Comparison of ENCODE assay signal across 8 cellular contexts in genomic region chr9:117414906-117415583, GRCh38. TPM values are rescaled to one million over a fixed set of nuclear protein-coding genes. Genes with fewer than 3 reads are reported as not detected.
DNase-seq lines count a peak whose midpoint lies in the region; ATAC-seq and TF ChIP-seq lines count a peak whose summit lies in the region.

A gene with protein sequence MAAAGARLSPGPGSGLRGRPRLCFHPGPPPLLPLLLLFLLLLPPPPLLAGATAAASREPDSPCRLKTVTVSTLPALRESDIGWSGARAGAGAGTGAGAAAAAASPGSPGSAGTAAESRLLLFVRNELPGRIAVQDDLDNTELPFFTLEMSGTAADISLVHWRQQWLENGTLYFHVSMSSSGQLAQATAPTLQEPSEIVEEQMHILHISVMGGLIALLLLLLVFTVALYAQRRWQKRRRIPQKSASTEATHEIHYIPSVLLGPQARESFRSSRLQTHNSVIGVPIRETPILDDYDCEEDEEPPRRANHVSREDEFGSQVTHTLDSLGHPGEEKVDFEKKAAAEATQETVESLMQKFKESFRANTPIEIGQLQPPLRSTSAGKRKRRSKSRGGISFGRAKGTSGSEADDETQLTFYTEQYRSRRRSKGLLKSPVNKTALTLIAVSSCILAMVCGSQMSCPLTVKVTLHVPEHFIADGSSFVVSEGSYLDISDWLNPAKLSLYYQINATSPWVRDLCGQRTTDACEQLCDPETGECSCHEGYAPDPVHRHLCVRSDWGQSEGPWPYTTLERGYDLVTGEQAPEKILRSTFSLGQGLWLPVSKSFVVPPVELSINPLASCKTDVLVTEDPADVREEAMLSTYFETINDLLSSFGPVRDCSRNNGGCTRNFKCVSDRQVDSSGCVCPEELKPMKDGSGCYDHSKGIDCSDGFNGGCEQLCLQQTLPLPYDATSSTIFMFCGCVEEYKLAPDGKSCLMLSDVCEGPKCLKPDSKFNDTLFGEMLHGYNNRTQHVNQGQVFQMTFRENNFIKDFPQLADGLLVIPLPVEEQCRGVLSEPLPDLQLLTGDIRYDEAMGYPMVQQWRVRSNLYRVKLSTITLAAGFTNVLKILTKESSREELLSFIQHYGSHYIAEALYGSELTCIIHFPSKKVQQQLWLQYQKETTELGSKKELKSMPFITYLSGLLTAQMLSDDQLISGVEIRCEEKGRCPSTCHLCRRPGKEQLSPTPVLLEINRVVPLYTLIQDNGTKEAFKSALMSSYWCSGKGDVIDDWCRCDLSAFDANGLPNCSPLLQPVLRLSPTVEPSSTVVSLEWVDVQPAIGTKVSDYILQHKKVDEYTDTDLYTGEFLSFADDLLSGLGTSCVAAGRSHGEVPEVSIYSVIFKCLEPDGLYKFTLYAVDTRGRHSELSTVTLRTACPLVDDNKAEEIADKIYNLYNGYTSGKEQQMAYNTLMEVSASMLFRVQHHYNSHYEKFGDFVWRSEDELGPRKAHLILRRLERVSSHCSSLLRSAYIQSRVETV (N-terminal part only) (minus strand): TSS chr9:117415057. CDS start chr9:117414938, 119 bp downstream.

- no peaks in the 10 kb centered on the region for H3K36me3 Mint-ChIP-seq in endothelial cell (ENCODE audit: low read depth, unreplicated experiment)

- peak within 1 kb of the TSS; percentile 88 for H3K4me3 Mint-ChIP-seq in endothelial cell (ENCODE audit: unreplicated experiment)

- H3K27ac Mint-ChIP-seq in endothelial cell (ENCODE audit: unreplicated experiment) = no peak within 1 kb of the TSS

- no peak for ATAC-seq in GM19328 (IDR thresholded peaks at IDR 0.05; ENCODE audit: unreplicated experiment)
- no peak for ATAC-seq in HG02642 (IDR thresholded peaks at IDR 0.05; ENCODE audit: poor library complexity, unreplicated experiment)
- ATAC-seq in HG03565 (IDR thresholded peaks at IDR 0.05; ENCODE audit: unreplicated experiment) = no peak

- no peaks in the 10 kb centered on the region for H3K9me3 Mint-ChIP-seq in endothelial cell (ENCODE audit: unreplicated experiment)

- DNase-seq in 8988T = peak; percentile 29
- peak; percentile 53 for DNase-seq in HK-2 (ENCODE audit: unreplicated experiment)
- peak; percentile 40 for DNase-seq in endothelial cell (ENCODE audit: low spot score)
- DNase-seq in myocyte (ENCODE audit: low read depth) = peak; percentile 44
- no peak for DNase-seq in NOMO-1 treated with DMSO at 0.1 percent for 48 hours (lab: John Stamatoyannopoulos, UW; ENCODE audit: unreplicated experiment)

- H3K4me1 Mint-ChIP-seq in endothelial cell (ENCODE audit: unreplicated experiment) = peaks cover 8% of the 10 kb centered on the region

- H3K27me3 Mint-ChIP-seq in endothelial cell (ENCODE audit: unreplicated experiment) = peaks cover 6% of the 10 kb centered on the region

- no peak for TF ChIP-seq CTCF in endothelial cell (IDR thresholded peaks at IDR 0.05; ENCODE audit: unreplicated experiment)

RNA-seq across cellular contexts. Expression of the gene that starts here (rescaled TPM):
- 10.0 TPM for total RNA-seq in endothelial cell (ENCODE audit: unreplicated experiment)
- total RNA-seq in myocyte = 25.3 and 28.5 TPM in 2 replicates
- polyA plus RNA-seq in myocyte (2012) = 26.6 TPM
